19 cellular contexts compared by ENCODE assay signal in genomic region chr9:83299094-83299493, GRCh38.
A peak's percentile ranks its signal among the peaks of the same experiment; 100 is the strongest.
DNase-seq lines count a peak whose midpoint lies in the region; ATAC-seq and TF ChIP-seq lines count a peak whose summit lies in the region.
"Had no signal": no experiment of that assay in that cellular context is flagged by ENCODE, and none has a peak within 500 bp of the region (broad histone marks: within the 10 kb centered on the region; RNA-seq: fewer than 3 reads in every experiment).

No MANE protein-coding gene starts in this region.

- H2AK5ac ChIP-seq in mesenchymal stem cell (ENCODE audit: low read length, severe bottlenecking), result no peak overlapping the region

- H3K4me3 ChIP-seq in adipocyte (ENCODE audit: low read length), result peak overlapping the region; percentile 8
- peak overlapping the region in 1 of 2 experiments; percentile 17 for H3K4me3 ChIP-seq in mesenchymal stem cell (ENCODE audit: insufficient read depth in 1 of 2, low read depth in 1 of 2, low read length in 2 of 2)
- no peak overlapping the region for H3K4me3 ChIP-seq in skeletal muscle satellite cell (ENCODE audit: low read length)
- H3K4me3 ChIP-seq in gastroesophageal sphincter, result no peak overlapping the region

- no peak overlapping the region for H3K4ac ChIP-seq in mesenchymal stem cell (ENCODE audit: low read depth in 1 of 2, low read length in 2 of 2)

- intact Hi-C loops in activated CD4-positive, alpha-beta T cell treated with anti-CD3 and anti-CD28 coated beads, Interleukin-2, amount 10 ng/mL, durations not matched to agents 24 days and 14 days (cut with micrococcal nuclease), result no loop called here

- DNase-seq in HFFc6 (no peak), adipocyte (ENCODE audit: low read depth) (no peak), mesenchymal stem cell (no peak)
- no peak for DNase-seq in activated naive CD4-positive, alpha-beta T cell treated with anti-CD3 and anti-CD28 coated beads, Interleukin-2, amount 10 ng/mL, durations not matched to agents 7 days and 5 days
- no peak for DNase-seq in activated CD4-positive, alpha-beta T cell treated with anti-CD3 and anti-CD28 coated beads, Interleukin-2, amount 10 ng/mL, durations not matched to agents 24 days and 14 days
- DNase-seq: BE2C; CD4-positive, alpha-beta T cell; DMS53; IMR-90; Karpas-422; MM.1S; NCI-H1092 treated with DMSO at 0.1 percent for 48 hours; NCI-H1694; NCI-H2107; NCI-H2227 treated with DMSO at 0.1 percent for 48 hours; NCI-H524 had no signal

- peak overlapping the region; percentile 76 for H3K27ac Mint-ChIP-seq in HFFc6
- no peak overlapping the region for H3K27ac Mint-ChIP-seq in activated naive CD4-positive, alpha-beta T cell treated with anti-CD3 and anti-CD28 coated beads, Interleukin-2, amount 10 ng/mL, durations not matched to agents 7 days and 5 days
- no peak overlapping the region for H3K27ac Mint-ChIP-seq in activated CD4-positive, alpha-beta T cell treated with anti-CD3 and anti-CD28 coated beads, Interleukin-2, amount 10 ng/mL, durations not matched to agents 24 days and 14 days
- H3K27ac Mint-ChIP-seq: CD4-positive, alpha-beta T cell had no signal

- no peak for TF ChIP-seq EP300 in gastroesophageal sphincter (IDR thresholded peaks at IDR 0.05)

- peaks cover 13% of the 10 kb centered on the region for H3K4me1 ChIP-seq in adipocyte (ENCODE audit: control insufficient read depth, insufficient read depth, low read length)
- H3K4me1 ChIP-seq in mesenchymal stem cell (ENCODE audit: control insufficient read depth, insufficient read depth, low read depth, low read length), result no peaks in the 10 kb centered on the region
- peaks cover 16% of the 10 kb centered on the region for H3K4me1 ChIP-seq in skeletal muscle satellite cell (ENCODE audit: control insufficient read depth, insufficient read depth, low read length)
- peaks cover 0 to 3% (median 1%) of the 10 kb centered on the region in 3 donors for H3K4me1 ChIP-seq in gastroesophageal sphincter

- peaks cover 22% of the 10 kb centered on the region for H3K4me1 Mint-ChIP-seq in HFFc6 (ENCODE audit: low read depth)
- no peaks in the 10 kb centered on the region for H3K4me1 Mint-ChIP-seq in activated naive CD4-positive, alpha-beta T cell treated with anti-CD3 and anti-CD28 coated beads, Interleukin-2, amount 10 ng/mL, durations not matched to agents 7 days and 5 days
- H3K4me1 Mint-ChIP-seq in activated CD4-positive, alpha-beta T cell treated with anti-CD3 and anti-CD28 coated beads, Interleukin-2, amount 10 ng/mL, durations not matched to agents 24 days and 14 days, result no peaks in the 10 kb centered on the region

- H3K23ac ChIP-seq in mesenchymal stem cell (ENCODE audit: low read length in 2 of 2), result no peak overlapping the region

- ATAC-seq in gastroesophageal sphincter, result no peak
- ATAC-seq in GM18517 (IDR thresholded peaks at IDR 0.05; ENCODE audit: unreplicated experiment), result no peak

- no peak overlapping the region for H3K18ac ChIP-seq in mesenchymal stem cell (ENCODE audit: low read depth in 1 of 2, low read length in 2 of 2)

- H3K4me2 ChIP-seq in mesenchymal stem cell (ENCODE audit: low read length, poor library complexity, severe bottlenecking), result no peak overlapping the region
- peak overlapping the region; percentile 44 for H3K4me2 ChIP-seq in skeletal muscle satellite cell (ENCODE audit: low read length)

- TF ChIP-seq POLR2A in gastroesophageal sphincter (IDR thresholded peaks at IDR 0.05), result no peak

- no peak overlapping the region for H2BK12ac ChIP-seq in mesenchymal stem cell (ENCODE audit: low read length in 2 of 2)

- no peak overlapping the region for H2AFZ ChIP-seq in mesenchymal stem cell (ENCODE audit: low read depth, low read length)

- H3K27me3 Mint-ChIP-seq in HFFc6 (ENCODE audit: insufficient read depth), result no peaks in the 10 kb centered on the region; the same call in 1 of the 2 replicates
- H3K27me3 Mint-ChIP-seq in activated naive CD4-positive, alpha-beta T cell treated with anti-CD3 and anti-CD28 coated beads, Interleukin-2, amount 10 ng/mL, durations not matched to agents 7 days and 5 days, result no peaks in the 10 kb centered on the region
- no peaks in the 10 kb centered on the region for H3K27me3 Mint-ChIP-seq in activated CD4-positive, alpha-beta T cell treated with anti-CD3 and anti-CD28 coated beads, Interleukin-2, amount 10 ng/mL, durations not matched to agents 24 days and 14 days
- H3K27me3 Mint-ChIP-seq: CD4-positive, alpha-beta T cell had no signal

- H2BK15ac ChIP-seq in mesenchymal stem cell (ENCODE audit: low read depth, poor library complexity, severe bottlenecking), result no peak overlapping the region

- no peak overlapping the region for H4K91ac ChIP-seq in mesenchymal stem cell (ENCODE audit: low read length)

- H3K9me3 ChIP-seq in adipocyte (ENCODE audit: control insufficient read depth, low read length) (no peaks in the 10 kb centered on the region), mesenchymal stem cell (ENCODE audit: control insufficient read depth, low read length) (no peaks in the 10 kb centered on the region), skeletal muscle satellite cell (replicated peaks; ENCODE audit: low read length) (no peaks in the 10 kb centered on the region), gastroesophageal sphincter (no peaks in the 10 kb centered on the region)
- H3K9me3 ChIP-seq: BE2C had no signal

- H3K79me1 ChIP-seq in mesenchymal stem cell (replicated peaks; ENCODE audit: low read length, poor library complexity, severe bottlenecking), result no peaks in the 10 kb centered on the region

- H3K27me3 ChIP-seq in adipocyte (replicated peaks; ENCODE audit: control insufficient read depth, insufficient read depth, low read length) (peaks cover 65% of the 10 kb centered on the region), mesenchymal stem cell (ENCODE audit: control insufficient read depth in 1 of 2, insufficient read depth in 1 of 2, low read length in 2 of 2) (peaks cover 0 to 62% of the 10 kb centered on the region in 2 experiments), skeletal muscle satellite cell (ENCODE audit: control insufficient read depth, insufficient read depth, low read length) (no peaks in the 10 kb centered on the region), gastroesophageal sphincter (no peaks in the 10 kb centered on the region)
- H3K27me3 ChIP-seq: BE2C had no signal

- no peaks in the 10 kb centered on the region for H3K36me3 ChIP-seq in adipocyte (ENCODE audit: control insufficient read depth, insufficient read depth, low read length, severe bottlenecking)
- H3K36me3 ChIP-seq in mesenchymal stem cell (ENCODE audit: control insufficient read depth in 1 of 2, insufficient read depth in 2 of 2, low read depth in 1 of 2, low read length in 2 of 2), result no peaks in the 10 kb centered on the region
- H3K36me3 ChIP-seq in skeletal muscle satellite cell (ENCODE audit: insufficient read depth, low read length), result no peaks in the 10 kb centered on the region
- peaks cover 0 to 22% of the 10 kb centered on the region in 2 donors for H3K36me3 ChIP-seq in gastroesophageal sphincter

- no peaks in the 10 kb centered on the region for H3K9me3 Mint-ChIP-seq in HFFc6
- H3K9me3 Mint-ChIP-seq in activated naive CD4-positive, alpha-beta T cell treated with anti-CD3 and anti-CD28 coated beads, Interleukin-2, amount 10 ng/mL, durations not matched to agents 7 days and 5 days, result no peaks in the 10 kb centered on the region
- no peaks in the 10 kb centered on the region for H3K9me3 Mint-ChIP-seq in activated CD4-positive, alpha-beta T cell treated with anti-CD3 and anti-CD28 coated beads, Interleukin-2, amount 10 ng/mL, durations not matched to agents 24 days and 14 days
- H3K9me3 Mint-ChIP-seq: CD4-positive, alpha-beta T cell had no signal

- CTCF ChIA-PET in activated naive CD4-positive, alpha-beta T cell treated with anti-CD3 and anti-CD28 coated beads, Interleukin-2, amount 10 ng/mL, durations not matched to agents 7 days and 5 days (lab: Charles Lee), result no interaction called here

- H3K27ac ChIP-seq in mesenchymal stem cell (ENCODE audit: low read length, poor library complexity, severe bottlenecking) (no peak overlapping the region), gastroesophageal sphincter (no peak overlapping the region)

- H3K14ac ChIP-seq in mesenchymal stem cell (ENCODE audit: low read length in 2 of 2), result no peak overlapping the region

- peak overlapping the region; percentile 63 for H3K4me3 Mint-ChIP-seq in HFFc6
- no peak overlapping the region for H3K4me3 Mint-ChIP-seq in activated naive CD4-positive, alpha-beta T cell treated with anti-CD3 and anti-CD28 coated beads, Interleukin-2, amount 10 ng/mL, durations not matched to agents 7 days and 5 days
- H3K4me3 Mint-ChIP-seq in activated CD4-positive, alpha-beta T cell treated with anti-CD3 and anti-CD28 coated beads, Interleukin-2, amount 10 ng/mL, durations not matched to agents 24 days and 14 days, result no peak overlapping the region
- H3K4me3 Mint-ChIP-seq: CD4-positive, alpha-beta T cell had no signal

- H4K8ac ChIP-seq in mesenchymal stem cell (ENCODE audit: low read length), result no peak overlapping the region

- H2BK120ac ChIP-seq in mesenchymal stem cell (ENCODE audit: low read depth, low read length), result no peak overlapping the region

- H2BK5ac ChIP-seq in mesenchymal stem cell (ENCODE audit: low read depth, low read length, poor library complexity, severe bottlenecking), result no peak overlapping the region

- H3K36me3 Mint-ChIP-seq in HFFc6 (ENCODE audit: low read depth), result peaks cover 21% of the 10 kb centered on the region
- H3K36me3 Mint-ChIP-seq in activated naive CD4-positive, alpha-beta T cell treated with anti-CD3 and anti-CD28 coated beads, Interleukin-2, amount 10 ng/mL, durations not matched to agents 7 days and 5 days, result no peaks in the 10 kb centered on the region
- H3K36me3 Mint-ChIP-seq in activated CD4-positive, alpha-beta T cell treated with anti-CD3 and anti-CD28 coated beads, Interleukin-2, amount 10 ng/mL, durations not matched to agents 24 days and 14 days (ENCODE audit: low read depth), result no peaks in the 10 kb centered on the region

- TF ChIP-seq CTCF in HFFc6 (IDR thresholded peaks at IDR 0.05) (no peak), gastroesophageal sphincter (IDR thresholded peaks at IDR 0.05) (no peak)

- WGBS in mesenchymal stem cell, result 100% methylated on average over 1 of the region's 2 CpGs
- 96 to 100% methylated on average over 2 of the region's 2 CpGs for WGBS in gastroesophageal sphincter (ENCODE audit: low coverage in 1 of 2), 2 donors

- H3K9ac ChIP-seq in adipocyte (ENCODE audit: low read length) (no peak overlapping the region), mesenchymal stem cell (ENCODE audit: low read length) (peak overlapping the region; percentile 56), skeletal muscle satellite cell (ENCODE audit: low read depth, low read length) (no peak overlapping the region)
